Comparison of ENCODE assay signal across 12 cellular contexts in the genomic region with DNA sequence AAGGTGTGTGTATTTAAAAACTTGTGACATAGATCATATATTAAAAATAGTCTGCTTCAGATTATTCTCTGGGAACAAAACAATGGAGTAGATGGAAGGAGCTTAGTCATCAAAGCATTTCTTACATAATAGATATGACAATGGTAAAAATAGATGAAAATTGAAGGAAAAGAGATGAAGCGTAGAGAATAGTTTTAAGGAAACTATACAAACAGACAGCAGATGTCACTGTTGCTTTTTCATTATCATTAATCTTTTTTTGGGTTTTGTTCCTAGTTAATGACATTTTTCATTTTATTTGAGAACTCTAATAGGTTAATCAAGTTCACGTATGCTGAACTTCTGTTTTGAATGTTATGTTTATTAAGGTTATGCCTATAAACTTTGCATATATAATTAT.
DNase-seq lines count a peak whose midpoint lies in the region; ATAC-seq and TF ChIP-seq lines count a peak whose summit lies in the region.
"Had no signal": no experiment of that assay in that cellular context is flagged by ENCODE, and none has a peak within 500 bp of the region (broad histone marks: within the 10 kb centered on the region; RNA-seq: fewer than 3 reads in every experiment).

No MANE protein-coding gene starts in this region.

- H2BK120ac ChIP-seq in H9 (ENCODE audit: low read depth, low read length, poor library complexity, severe bottlenecking): no peak overlapping the region

- no peak overlapping the region for H4K5ac ChIP-seq in H9 (ENCODE audit: insufficient read length, low read depth, low read length)

- H3K27me3 ChIP-seq in H9 (ENCODE audit: insufficient read depth, low read length) (no peaks in the 10 kb centered on the region), RWPE2 (ENCODE audit: insufficient read depth, poor library complexity, severe bottlenecking) (no peaks in the 10 kb centered on the region)

- no peaks in the 10 kb centered on the region for H3K36me3 ChIP-seq in RWPE2 (ENCODE audit: low read depth)

- no peak overlapping the region for H3K4me3 ChIP-seq in RWPE2 (ENCODE audit: severe bottlenecking)

- no peak overlapping the region for H3K4me3 Mint-ChIP-seq in H9
- H3K4me3 Mint-ChIP-seq in activated CD4-positive, alpha-beta T cell treated with anti-CD3 and anti-CD28 coated beads for 36 hours: no peak overlapping the region
- H3K4me3 Mint-ChIP-seq: naive thymus-derived CD4-positive, alpha-beta T cell had no signal

- H4K91ac ChIP-seq in H9 (ENCODE audit: insufficient read length, low read depth, low read length): no peak overlapping the region

- POLR2A ChIA-PET in activated CD4-positive, alpha-beta T cell treated with anti-CD3 and anti-CD28 coated beads for 36 hours (lab: Charles Lee): no interaction called here

- no peak overlapping the region for H3K23ac ChIP-seq in H9 (ENCODE audit: insufficient read length, low read depth, low read length)

- CTCF ChIA-PET in activated CD4-positive, alpha-beta T cell treated with anti-CD3 and anti-CD28 coated beads for 36 hours (lab: Charles Lee): no interaction called here

- no CpG with 5 or more reads among the region's 2 CpGs for WGBS in H9 (ENCODE audit: extremely low coverage, insufficient read length, low lambda C conversion rate)

- H4K8ac ChIP-seq in H9 (replicated peaks; ENCODE audit: insufficient read length, low read depth, low read length): no peak overlapping the region

- peak; percentile 68 for TF ChIP-seq CTCF in H9 (conservative IDR thresholded peaks at IDR 0.05)
- peak; percentile 41 for TF ChIP-seq CTCF in RWPE2 (IDR thresholded peaks at IDR 0.05; ENCODE audit: poor library complexity, severe bottlenecking)

- intact Hi-C loops in activated CD4-positive, alpha-beta T cell treated with anti-CD3 and anti-CD28 coated beads for 36 hours (cut with DNase I, micrococcal nuclease): no loop called here

- no peak overlapping the region for H3K27ac Mint-ChIP-seq in H9
- H3K27ac Mint-ChIP-seq in activated CD4-positive, alpha-beta T cell treated with anti-CD3 and anti-CD28 coated beads for 36 hours: no peak overlapping the region
- H3K27ac Mint-ChIP-seq: naive thymus-derived CD4-positive, alpha-beta T cell had no signal

- no peaks in the 10 kb centered on the region for H3K4me1 Mint-ChIP-seq in H9
- H3K4me1 Mint-ChIP-seq in activated CD4-positive, alpha-beta T cell treated with anti-CD3 and anti-CD28 coated beads for 36 hours: no peaks in the 10 kb centered on the region

- H3K23me2 ChIP-seq in H9 (ENCODE audit: insufficient read length, low read depth, low read length, poor library complexity, severe bottlenecking): no peaks in the 10 kb centered on the region

- no peaks in the 10 kb centered on the region for H3K4me1 ChIP-seq in H9 (ENCODE audit: insufficient read depth, low read length)
- H3K4me1 ChIP-seq in RWPE2 (ENCODE audit: insufficient read depth, poor library complexity, severe bottlenecking): no peaks in the 10 kb centered on the region

- no peak for ATAC-seq in RWPE2 (ENCODE audit: low read depth)
- ATAC-seq in HG03175 (IDR thresholded peaks at IDR 0.05; ENCODE audit: unreplicated experiment): no peak
- no peak for ATAC-seq in activated CD4-positive, alpha-beta T cell treated with anti-CD3 and anti-CD28 coated beads for 36 hours
- ATAC-seq: esophagus mucosa had no signal

- no peak overlapping the region for H2BK15ac ChIP-seq in H9 (ENCODE audit: low read depth, low read length)

- H4K20me1 ChIP-seq in H9 (ENCODE audit: control insufficient read depth, insufficient read depth, insufficient read length): no peaks in the 10 kb centered on the region

- H3K27me3 Mint-ChIP-seq in H9 (ENCODE audit: low read depth): no peaks in the 10 kb centered on the region
- no peaks in the 10 kb centered on the region for H3K27me3 Mint-ChIP-seq in activated CD4-positive, alpha-beta T cell treated with anti-CD3 and anti-CD28 coated beads for 36 hours
- H3K27me3 Mint-ChIP-seq: naive thymus-derived CD4-positive, alpha-beta T cell had no signal

- peak; percentile 3 for DNase-seq in ELR (ENCODE audit: low read depth)
- DNase-seq in H9: no peak
- DNase-seq in RWPE2 (ENCODE audit: low spot score): no peak
- peak; percentile 24 for DNase-seq in kidney glomerular epithelial cell (lab: John Stamatoyannopoulos, UW)
- no peak for DNase-seq in cerebellar cortex (ENCODE audit: low spot score)
- DNase-seq in activated CD4-positive, alpha-beta T cell treated with anti-CD3 and anti-CD28 coated beads for 36 hours: no peak
- DNase-seq: activated CD4-positive, CD25-positive, alpha-beta regulatory T cell; NCI-H2081; stimulated activated CD4-positive, alpha-beta T cell treated with anti-CD3 and anti-CD28 coated beads, Interleukin-12 subunit alpha, Interleukin-12 subunit beta, amount 100 ng/mL, for 4 hours had no signal

- no peak overlapping the region for H2BK5ac ChIP-seq in H9 (ENCODE audit: insufficient read length, low read length)

- H3K4ac ChIP-seq in H9 (ENCODE audit: low read depth, low read length): no peak overlapping the region

- no peak overlapping the region for H3K4me2 ChIP-seq in H9 (ENCODE audit: insufficient read depth, insufficient read length, low read length)

- H3K14ac ChIP-seq in H9 (ENCODE audit: insufficient read depth, low read length): no peak overlapping the region

- H3K36me3 Mint-ChIP-seq in H9 (ENCODE audit: insufficient read depth in 1 of 3, low read depth in 3 of 3): peaks cover 0 to 2% (median 0%) of the 10 kb centered on the region in 3 experiments; a peak in 3 of 7 replicates
- peaks cover 4% of the 10 kb centered on the region for H3K36me3 Mint-ChIP-seq in activated CD4-positive, alpha-beta T cell treated with anti-CD3 and anti-CD28 coated beads for 36 hours (ENCODE audit: low read depth)

- no peak overlapping the region for H2AFZ ChIP-seq in H9 (ENCODE audit: low read length)

- no peak overlapping the region for H3T11ph ChIP-seq in H9 (ENCODE audit: low read length)

- H2AK5ac ChIP-seq in H9 (ENCODE audit: insufficient read length, low read length): no peak overlapping the region

- H3K27ac ChIP-seq in H9 (ENCODE audit: insufficient read length, low read depth, low read length) (no peak overlapping the region), RWPE2 (ENCODE audit: poor library complexity, severe bottlenecking) (no peak overlapping the region)

- H3K79me2 ChIP-seq in H9 (ENCODE audit: insufficient read depth, low read length): no peaks in the 10 kb centered on the region

- no peak overlapping the region for H3K9ac ChIP-seq in H9 (ENCODE audit: extremely low read depth, insufficient read length, low read length)

- H3K56ac ChIP-seq in H9 (ENCODE audit: insufficient read length, low read depth, low read length): no peak overlapping the region

- H3K9me3 Mint-ChIP-seq in H9: peaks cover 5% of the 10 kb centered on the region in 2 experiments; a peak in 4 of 5 replicates
- peaks cover 5% of the 10 kb centered on the region for H3K9me3 Mint-ChIP-seq in activated CD4-positive, alpha-beta T cell treated with anti-CD3 and anti-CD28 coated beads for 36 hours (ENCODE audit: low read depth)

- H3K79me1 ChIP-seq in H9 (ENCODE audit: insufficient read depth, low read depth, low read length, poor library complexity, severe bottlenecking): no peaks in the 10 kb centered on the region

- H3K18ac ChIP-seq in H9 (ENCODE audit: insufficient read length, low read depth, low read length): no peak overlapping the region

- H2BK12ac ChIP-seq in H9 (ENCODE audit: insufficient read length, low read depth, low read length): no peak overlapping the region

- H3K9me3 ChIP-seq in H9 (ENCODE audit: control insufficient read depth, low read depth, low read length): no peaks in the 10 kb centered on the region
- H3K9me3 ChIP-seq in RWPE2 (ENCODE audit: severe bottlenecking): no peaks in the 10 kb centered on the region

- H2BK20ac ChIP-seq in H9 (ENCODE audit: low read depth, low read length, poor library complexity, severe bottlenecking): no peak overlapping the region

Comparison
In these comparisons a context has a peak if more than half of its experiments do, and no peak if none do; other contexts are left out.
1. DNase-seq: peak in ELR (single experiment) and kidney glomerular epithelial cell (single experiment); none in H9 (single experiment), RWPE2 (single experiment), cerebellar cortex (single experiment) and activated CD4-positive, alpha-beta T cell treated with anti-CD3 and anti-CD28 coated beads for 36 hours (single experiment).